11 cellular contexts compared by ENCODE assay signal in the genomic region with DNA sequence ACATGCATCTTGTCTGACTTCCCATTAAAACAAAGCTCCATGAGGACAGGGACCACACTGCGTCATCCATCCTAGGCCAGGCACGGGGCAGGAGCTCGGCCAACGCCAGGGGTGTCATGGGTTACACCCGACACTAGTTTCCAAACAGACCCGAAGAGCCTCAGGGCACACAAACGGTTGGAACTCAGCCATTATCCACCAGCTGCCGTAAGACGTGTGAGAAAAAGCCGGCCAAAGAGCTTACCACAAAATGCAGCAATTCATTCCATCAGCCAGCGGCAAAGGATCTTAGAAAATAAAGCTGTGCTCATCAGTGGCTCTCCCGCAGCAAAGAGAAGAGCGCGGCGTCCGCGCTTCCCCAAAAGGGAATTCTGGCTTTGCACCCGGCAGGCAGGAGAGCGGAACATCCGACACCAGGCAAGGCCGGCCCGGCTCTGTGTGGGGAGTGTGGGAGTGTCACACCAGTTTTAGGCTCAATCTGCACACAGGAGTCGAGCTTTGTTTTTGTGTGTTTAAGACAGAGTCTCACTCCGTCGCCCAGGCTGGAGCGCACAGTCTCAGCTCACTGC. TPM values are rescaled to one million over a fixed set of nuclear protein-coding genes. Genes with fewer than 3 reads are reported as not detected.
DNase-seq lines count a peak whose midpoint lies in the region; ATAC-seq and TF ChIP-seq lines count a peak whose summit lies in the region.
"Had no signal": no experiment of that assay in that cellular context is flagged by ENCODE, and none has a peak within 500 bp of the region (broad histone marks: within the 10 kb centered on the region; RNA-seq: fewer than 3 reads in every experiment).

No MANE protein-coding gene starts in this region.

- peaks cover 0 to 8% (median 7%) of the 10 kb centered on the region in 8 donors for H3K9me3 ChIP-seq in spleen

- no peaks in the 10 kb centered on the region for H3K36me3 ChIP-seq in spleen

- peaks cover 0 to 58% (median 0%) of the 10 kb centered on the region in 7 donors for H3K27me3 ChIP-seq in spleen (replicated peaks in 1 of 7)

- TF ChIP-seq CTCF in spleen (IDR thresholded peaks at IDR 0.05 in 8 of 11, conservative IDR thresholded peaks at IDR 0.05 in 3 of 11): no peak

- no peak overlapping the region for H3K27ac ChIP-seq in spleen

- H3K4me3 ChIP-seq in spleen: no peak overlapping the region

- H3K4me1 ChIP-seq in spleen: peaks cover 0 to 13% (median 0%) of the 10 kb centered on the region in 6 donors

- no peak for TF ChIP-seq POLR2A in spleen (IDR thresholded peaks at IDR 0.05)

- 80 to 89% (median 85%) methylated on average over 25 to 26 of the region's 26 CpGs for WGBS in spleen, 5 donors

- intact Hi-C loops in spleen (cut with DNase I; ENCODE audit: low total_unique reads): no loop called here

- DNase-seq in NCI-H82 (lab: John Stamatoyannopoulos, UW) (peak; percentile 22), NCI-H82 treated with DMSO at 0.1 percent for 48 hours (lab: John Stamatoyannopoulos, UW; ENCODE audit: unreplicated experiment) (no peak), NCI-H69 (lab: John Stamatoyannopoulos, UW) (peak; percentile 59), fibroblast of the conjunctiva (ENCODE audit: low read depth) (peak; percentile 78), spleen (peak; percentile 52), NOMO-1 treated with DMSO at 0.1 percent for 48 hours (lab: John Stamatoyannopoulos, UW; ENCODE audit: unreplicated experiment) (no peak)
- DNase-seq: AML-193, NCI-H187, retina had no signal

- ATAC-seq in HG03039 (IDR thresholded peaks at IDR 0.05; ENCODE audit: unreplicated experiment): no peak
- ATAC-seq in esophagus mucosa: no peak

RNA-seq across cellular contexts. Expression of gene SLC38A8, which starts 1.7 kb away (rescaled TPM):
- total RNA-seq in spleen (not detected), esophagus mucosa (not detected)
- under 1 TPM in 1 of 3 donors, not detected in 2; 0.37 TPM for polyA plus RNA-seq in spleen

Comparison
In these comparisons a context has a peak if more than half of its experiments do, and no peak if none do; other contexts are left out.
1. DNase-seq: peak in NCI-H82 (single experiment), NCI-H69 (single experiment), fibroblast of the conjunctiva (single experiment) and spleen (single experiment); none in NCI-H82 treated with DMSO at 0.1 percent for 48 hours (single experiment) and NOMO-1 treated with DMSO at 0.1 percent for 48 hours (single experiment).